ENCODE assay signal across 20 cellular contexts in genomic region chr6:5127106-5127687, GRCh38. TPM values are rescaled to one million over a fixed set of nuclear protein-coding genes. Genes with fewer than 3 reads are reported as not detected.
A peak's percentile ranks its signal among the peaks of the same experiment; 100 is the strongest.
DNase-seq lines count a peak whose midpoint lies in the region; ATAC-seq, FAIRE-seq and TF ChIP-seq lines count a peak whose summit lies in the region.
"Had no signal": no experiment of that assay in that cellular context is flagged by ENCODE, and none has a peak within 500 bp of the region (broad histone marks: within the 10 kb centered on the region; RNA-seq: fewer than 3 reads in every experiment).

No MANE protein-coding gene starts in this region.

- TF ChIP-seq CTCF in HepG2 (CRISPR knock-in tag; IDR thresholded peaks at IDR 0.05) = no peak
- TF ChIP-seq CTCF in right lobe of liver (IDR thresholded peaks at IDR 0.05) = no peak
- TF ChIP-seq CTCF in K562 (IDR thresholded peaks at IDR 0.05 in 2 of 3, conservative IDR thresholded peaks at IDR 0.05 in 1 of 3; ENCODE audit: insufficient read depth in 2 of 3, low read depth in 1 of 3, low read length in 3 of 3) = no peak
- TF ChIP-seq CTCF in CD4-positive, alpha-beta T cell (IDR thresholded peaks at IDR 0.05) = no peak

- no peak for FAIRE-seq in HepG2 (lab: Jason Lieb, UNC)
- FAIRE-seq in K562 (lab: Jason Lieb, UNC) = no peak
- FAIRE-seq: A204.1, G401.6, GM12892 had no signal

- H4K20me1 ChIP-seq in HepG2 (ENCODE audit: insufficient read depth, low read length) = no peaks in the 10 kb centered on the region
- H4K20me1 ChIP-seq in K562 (replicated peaks; ENCODE audit: control insufficient read depth, insufficient read depth, low read length) = 0 out of 2 replicates have a peak, but pooled peaks cover 6% of the 10 kb centered on the region

- no peaks in the 10 kb centered on the region for H3K9me3 Mint-ChIP-seq in CD4-positive, alpha-beta T cell
- H3K9me3 Mint-ChIP-seq: CD8-positive, alpha-beta T cell; H9 had no signal

- no peaks in the 10 kb centered on the region for H3K9me3 ChIP-seq in HepG2 (ENCODE audit: low read length)
- H3K9me3 ChIP-seq in right lobe of liver = no peaks in the 10 kb centered on the region
- no peaks in the 10 kb centered on the region for H3K9me3 ChIP-seq in K562 (replicated peaks; ENCODE audit: control insufficient read depth, insufficient read depth, low read depth, low read length)
- peaks cover 3% of the 10 kb centered on the region for H3K9me3 ChIP-seq in trophoblast cell (ENCODE audit: insufficient read depth, low read depth, low read length)
- no peaks in the 10 kb centered on the region for H3K9me3 ChIP-seq in CD4-positive, alpha-beta T cell (ENCODE audit: control insufficient read depth, low read length)
- H3K9me3 ChIP-seq: Caco-2 had no signal

- no peak overlapping the region for H4K8ac ChIP-seq in trophoblast cell (ENCODE audit: low read depth, low read length)

- H3K27ac Mint-ChIP-seq in CD4-positive, alpha-beta T cell = no peak overlapping the region
- H3K27ac Mint-ChIP-seq: B cell; CD8-positive, alpha-beta T cell; H9 had no signal

- H3K79me2 ChIP-seq in HepG2 (ENCODE audit: insufficient read depth, low read length) = no peaks in the 10 kb centered on the region
- no peaks in the 10 kb centered on the region for H3K79me2 ChIP-seq in K562 (ENCODE audit: control insufficient read depth, insufficient read depth, low read length)
- no peaks in the 10 kb centered on the region for H3K79me2 ChIP-seq in trophoblast cell (ENCODE audit: control insufficient read depth, insufficient read depth, low read length, poor library complexity)

- TF ChIP-seq EP300 in HepG2 (IDR thresholded peaks at IDR 0.05; ENCODE audit: low read depth in 2 of 2, low read length in 2 of 2) (no peak), HepG2 (CRISPR knock-in tag; IDR thresholded peaks at IDR 0.05; ENCODE audit: borderline replicate concordance) (no peak), K562 (IDR thresholded peaks at IDR 0.05; ENCODE audit: low read length) (no peak)

- H4K91ac ChIP-seq in trophoblast cell (ENCODE audit: low read depth, low read length) = no peak overlapping the region

- CTCF ChIA-PET in HepG2 (lab: Yijun Ruan, JAX; ENCODE audit: low intra/inter-chr PET ratio, low total read pairs) (no interaction called here), K562 (lab: Yijun Ruan, JAX; ENCODE audit: low intra/inter-chr PET ratio) (no interaction called here)
- CTCF ChIA-PET in CD4-positive, alpha-beta T cell (lab: Charles Lee) = no interaction called here

- H3K36me3 Mint-ChIP-seq in CD4-positive, alpha-beta T cell (ENCODE audit: low read depth) = no peaks in the 10 kb centered on the region
- H3K36me3 Mint-ChIP-seq: CD8-positive, alpha-beta T cell had no signal

- H4K12ac ChIP-seq in trophoblast cell (ENCODE audit: low read depth, low read length) = no peak overlapping the region

- H2BK120ac ChIP-seq in trophoblast cell (ENCODE audit: insufficient read depth, low read length, poor library complexity) = no peak overlapping the region

- H2BK5ac ChIP-seq in trophoblast cell (ENCODE audit: low read depth, low read length, poor library complexity) = no peak overlapping the region

- H3K4me3 Mint-ChIP-seq in CD4-positive, alpha-beta T cell = no peak overlapping the region
- H3K4me3 Mint-ChIP-seq: B cell; CD8-positive, alpha-beta T cell; H9 had no signal

- H3K27ac ChIP-seq in HepG2 (ENCODE audit: extremely low read length, insufficient read depth, low read length) (no peak overlapping the region), right lobe of liver (no peak overlapping the region), K562 (ENCODE audit: extremely low read depth, low read depth, low read length) (no peak overlapping the region), trophoblast cell (ENCODE audit: low read depth, low read length) (no peak overlapping the region)
- no peak overlapping the region for H3K27ac ChIP-seq in CD4-positive, alpha-beta T cell (ENCODE audit: low read depth, low read length)
- H3K27ac ChIP-seq: 22Rv1, GM23248 had no signal

- intact Hi-C loops in HepG2 (cut with micrococcal nuclease; ENCODE audit: unreplicated experiment) = no loop called here
- intact Hi-C loops in right lobe of liver (cut with DNase I) = no loop called here
- intact Hi-C loops in K562 (cut with micrococcal nuclease) = no loop called here
- intact Hi-C loops in CD4-positive, alpha-beta T cell (cut with DNase I, micrococcal nuclease) = no loop called here

- H3K4me3 ChIP-seq in HepG2 (replicated peaks in 1 of 3; ENCODE audit: insufficient read depth in 1 of 3, low read depth in 2 of 3, low read length in 3 of 3) (no peak overlapping the region), right lobe of liver (no peak overlapping the region), K562 (no peak overlapping the region), trophoblast cell (ENCODE audit: low read depth, low read length) (no peak overlapping the region)
- H3K4me3 ChIP-seq: GM23248 had no signal

- H3K23ac ChIP-seq in trophoblast cell (ENCODE audit: low read length) = no peak overlapping the region

- H3K9me1 ChIP-seq in K562 (ENCODE audit: control insufficient read depth, insufficient read depth, low read length) = peaks cover 2% of the 10 kb centered on the region

- H3K18ac ChIP-seq in trophoblast cell (ENCODE audit: low read length) = no peak overlapping the region

- H3K27me3 ChIP-seq in HepG2 (ENCODE audit: control insufficient read depth in 1 of 2, insufficient read depth in 2 of 2, low read length in 2 of 2) = no peaks in the 10 kb centered on the region
- H3K27me3 ChIP-seq in right lobe of liver = no peaks in the 10 kb centered on the region
- no peaks in the 10 kb centered on the region for H3K27me3 ChIP-seq in K562 (ENCODE audit: control insufficient read depth in 2 of 2, insufficient read depth in 2 of 2, low read length in 2 of 2)
- no peaks in the 10 kb centered on the region for H3K27me3 ChIP-seq in trophoblast cell (ENCODE audit: insufficient read depth, low read length)
- H3K27me3 ChIP-seq in CD4-positive, alpha-beta T cell (ENCODE audit: control insufficient read depth, insufficient read depth, low read length) = no peaks in the 10 kb centered on the region

- in situ Hi-C loops in HepG2 (cut with HindIII; ENCODE audit: extremely low pct_ligation_motif_present, low pct_unique_long_range_greater_than_20kb) (no loop called here), K562 (cut with MboI) (loop anchor here (25.0 kb wide), 1 partner anchor 1410 kb away; no protein-coding TSS in a partner anchor)

- H3K36me3 ChIP-seq in HepG2 (replicated peaks in 1 of 2; ENCODE audit: control insufficient read depth in 1 of 2, insufficient read depth in 2 of 2, low read length in 2 of 2) (no peaks in the 10 kb centered on the region; a peak in 4 of 5 replicates), right lobe of liver (no peaks in the 10 kb centered on the region), K562 (ENCODE audit: control insufficient read depth, insufficient read depth, low read length) (no peaks in the 10 kb centered on the region), trophoblast cell (ENCODE audit: control insufficient read depth in 1 of 2, insufficient read depth in 2 of 2, low read length in 2 of 2) (no peaks in the 10 kb centered on the region)

- no peaks in the 10 kb centered on the region for H3K27me3 Mint-ChIP-seq in CD4-positive, alpha-beta T cell
- H3K27me3 Mint-ChIP-seq: B cell had no signal

- no peak overlapping the region for H3K14ac ChIP-seq in trophoblast cell (ENCODE audit: low read length)

- H3K9ac ChIP-seq in HepG2 (ENCODE audit: insufficient read depth, low read depth, low read length) = no peak overlapping the region
- no peak overlapping the region for H3K9ac ChIP-seq in K562 (ENCODE audit: insufficient read depth in 1 of 2, low read depth in 2 of 2, low read length in 2 of 2)
- H3K9ac ChIP-seq in trophoblast cell (ENCODE audit: low read length) = no peak overlapping the region
- H3K9ac ChIP-seq: GM23248 had no signal

- WGBS in HepG2 (ENCODE audit: low lambda C conversion rate) = 77% methylated on average over 8 of the region's 8 CpGs
- WGBS in right lobe of liver (ENCODE audit: insufficient coverage, low coverage, low lambda C conversion rate, missing lambda C conversion rate) = 88% methylated on average over 8 of the region's 8 CpGs
- 76% methylated on average over 8 of the region's 8 CpGs for WGBS in K562 (ENCODE audit: insufficient coverage, low coverage, missing lambda C conversion rate)
- no CpG with 5 or more reads among the region's 8 CpGs for WGBS in trophoblast cell (ENCODE audit: extremely low coverage, insufficient coverage, insufficient read length)

- peak overlapping the region; percentile 33 for H2BK12ac ChIP-seq in trophoblast cell (ENCODE audit: low read length)

- H2AK5ac ChIP-seq in trophoblast cell (ENCODE audit: low read length) = no peak overlapping the region

- BruUV-seq in HepG2 (replicated peaks; lab: Mats Ljungman, UMichigan) = no TSS peak
- BruUV-seq in K562 (replicated peaks; lab: Mats Ljungman, UMichigan) = no TSS peak

- no peak overlapping the region for H3K4me2 ChIP-seq in HepG2 (ENCODE audit: low read depth, low read length)
- H3K4me2 ChIP-seq in K562 (ENCODE audit: insufficient read depth, low read length) = no peak overlapping the region
- no peak overlapping the region for H3K4me2 ChIP-seq in trophoblast cell (ENCODE audit: low read length)

- H3K4me1 ChIP-seq in HepG2 (ENCODE audit: insufficient read depth, low read length) (peaks cover 32% of the 10 kb centered on the region), right lobe of liver (peaks cover 0 to 6% (median 2%) of the 10 kb centered on the region in 4 donors), K562 (replicated peaks in 1 of 2; ENCODE audit: control insufficient read depth in 2 of 2, insufficient read depth in 2 of 2, low read length in 2 of 2) (peaks cover 9 to 13% of the 10 kb centered on the region in 2 experiments; a peak in 4 of 5 replicates), trophoblast cell (ENCODE audit: control insufficient read depth in 1 of 2, insufficient read depth in 2 of 2, low read length in 2 of 2) (peaks cover 16 to 19% of the 10 kb centered on the region in 2 experiments)

- no peaks in the 10 kb centered on the region for H3K4me1 Mint-ChIP-seq in CD4-positive, alpha-beta T cell (ENCODE audit: low read depth)

- H3K79me1 ChIP-seq in trophoblast cell (ENCODE audit: low read length) = peaks cover 3% of the 10 kb centered on the region

- TF ChIP-seq POLR2A in HepG2 (IDR thresholded peaks at IDR 0.05; ENCODE audit: insufficient read depth in 1 of 2, low read depth in 2 of 2, low read length in 2 of 2) (no peak), right lobe of liver (IDR thresholded peaks at IDR 0.05) (no peak), K562 (conservative IDR thresholded peaks at IDR 0.05) (no peak)

- DNase-seq in HepG2 (ENCODE audit: low spot score) (no peak), right lobe of liver (no peak), K562 (ENCODE audit: extremely low read depth in 1 of 4, low spot score in 3 of 4) (no peak), trophoblast cell (no peak)
- no peak for DNase-seq in CD4-positive, alpha-beta T cell
- DNase-seq in effector CD8-positive, alpha-beta T cell (lab: John Stamatoyannopoulos, UW) = no peak
- DNase-seq: C1 segment of cervical spinal cord; Caco-2; CD8-positive, alpha-beta T cell; DMS153; DND-41; GM23248; H9 had no signal

- no peak overlapping the region for H3K4ac ChIP-seq in trophoblast cell (ENCODE audit: low read depth, low read length)

- TF ChIP-seq RAD21 in HepG2 (CRISPR knock-in tag; IDR thresholded peaks at IDR 0.05) (no peak), K562 (CRISPR knock-in tag; conservative IDR thresholded peaks at IDR 0.05 in 1 of 2, IDR thresholded peaks at IDR 0.05 in 1 of 2) (no peak)

- POLR2A ChIA-PET in HepG2 (lab: Yijun Ruan, JAX) = no interaction called here
- POLR2A ChIA-PET in K562 (lab: Yijun Ruan, JAX) = interaction anchor here (0.6 kb wide), 1 partner anchor 585 kb away, joined by 3 read pairs; no protein-coding TSS in a partner anchor
- POLR2A ChIA-PET in CD4-positive, alpha-beta T cell (lab: Charles Lee) = interaction anchor here (0.7 kb wide), 1 partner anchor 176 kb away, joined by 3 read pairs; no protein-coding TSS in a partner anchor

- ATAC-seq in HepG2 = no peak
- ATAC-seq in right lobe of liver = no peak
- ATAC-seq in K562 = no peak
- ATAC-seq in CD4-positive, alpha-beta T cell (ENCODE audit: poor library complexity) = no peak
- ATAC-seq: CD8-positive, alpha-beta T cell; HCT116 had no signal

- no peak overlapping the region for H2AFZ ChIP-seq in HepG2 (ENCODE audit: low read length)
- H2AFZ ChIP-seq in K562 (ENCODE audit: low read depth, low read length) = no peak overlapping the region
- H2AFZ ChIP-seq in trophoblast cell (ENCODE audit: insufficient read depth, low read length, poor library complexity) = no peak overlapping the region
- H2AFZ ChIP-seq: GM23248 had no signal

RNA-seq across cellular contexts. Expression of gene PPP1R3G, which starts 42.1 kb away (rescaled TPM):
- total RNA-seq in HepG2 (2016; rRNA removed; fragmentation: Illumina TruSeq; extraction: Trizol) (0.56 and 1.2 TPM in 2 replicates), right lobe of liver (under 1 TPM; 0.35 to 0.98 (median 0.52) TPM), K562 (2014; rRNA removed) (0.08 TPM in 1 of 2 replicates, not detected in the other), K562 (2014; rRNA removed; fragmentation: Illumina TruSeq; extraction: Trizol) (not detected in 2 replicates), K562 (2015; rRNA removed; fragmentation: Illumina TruSeq; extraction: Trizol) (not detected in 2 replicates), K562 (2021) (0.04 TPM in 2 replicates)
- total RNA-seq in HepG2 (2016; cell fraction: cytosol; rRNA removed; fragmentation: Illumina TruSeq; extraction: Trizol; ENCODE audit: low read depth) = 0.18 and 0.20 TPM in 2 replicates
- total RNA-seq in HepG2 (2016; cell fraction: insoluble cytoplasmic fraction; rRNA removed; fragmentation: Illumina TruSeq; extraction: Trizol) = 0.61 and 1.0 TPM in 2 replicates
- total RNA-seq in HepG2 (2016; cell fraction: membrane; rRNA removed; fragmentation: Illumina TruSeq; extraction: Trizol) = 0.52 and 0.74 TPM in 2 replicates
- 0.88 and 1.0 TPM in 2 replicates for total RNA-seq in HepG2 (2016; cell fraction: nucleus; rRNA removed; fragmentation: Illumina TruSeq; extraction: Trizol)
- polyA plus RNA-seq in HepG2 (2011; rRNA removed) (1.3 and 1.8 TPM in 2 replicates), K562 (2011; rRNA removed) (0.13 and 0.35 TPM in 2 replicates), K562 (2014; fragmentation: Illumina TruSeq; extraction: Trizol) (0.01 and 0.03 TPM in 2 replicates), K562 (2014; fragmentation: Nextera tagmentation; extraction: Ambion mirVana) (under 1 TPM in 1 of 2 experiments, not detected in 1; 0.01 TPM), K562 (2014; rRNA removed) (0.01 TPM in 2 replicates)
- 1.5 and 1.9 TPM in 2 replicates for polyA plus RNA-seq in HepG2 (2011; cell fraction: cytosol; rRNA removed)
- 3.4 and 3.6 TPM in 2 replicates for polyA plus RNA-seq in HepG2 (2011; cell fraction: nucleus; rRNA removed)
- polyA plus RNA-seq in HepG2 (2012) = 2.0 and 2.2 TPM in 2 replicates
- 0.11 TPM in 2 replicates for polyA plus RNA-seq in HepG2 (2016; cell fraction: cytosol; fragmentation: Illumina TruSeq; extraction: Trizol; ENCODE audit: low read depth)
- polyA plus RNA-seq in HepG2 (2016; cell fraction: insoluble cytoplasmic fraction; fragmentation: Illumina TruSeq; extraction: Trizol; ENCODE audit: low read depth) = 0.44 and 0.60 TPM in 2 replicates
- 0.29 and 0.52 TPM in 2 replicates for polyA plus RNA-seq in HepG2 (2016; cell fraction: membrane; fragmentation: Illumina TruSeq; extraction: Trizol; ENCODE audit: low read depth)
- polyA plus RNA-seq in HepG2 (2016; cell fraction: nucleus; fragmentation: Illumina TruSeq; extraction: Trizol; ENCODE audit: insufficient read depth, low read depth) = 0.61 and 0.77 TPM in 2 replicates
- polyA minus RNA-seq in HepG2 (2011; rRNA and poly(A)+ RNA removed; ENCODE audit: low replicate concordance) = 0.14 and 3.0 TPM in 2 replicates
- 2.1 and 2.3 TPM in 2 replicates for polyA minus RNA-seq in HepG2 (2011; cell fraction: cytosol; rRNA and poly(A)+ RNA removed)
- 4.5 and 4.8 TPM in 2 replicates for polyA minus RNA-seq in HepG2 (2011; cell fraction: nucleus; rRNA and poly(A)+ RNA removed)
- 0.37 TPM in 1 of 2 replicates, not detected in the other for total RNA-seq in K562 (2011; cell fraction: chromatin; rRNA removed; ENCODE audit: low replicate concordance)
- 0.50 and 0.53 TPM in 2 replicates for total RNA-seq in K562 (2011; cell fraction: nucleolus; rRNA removed)
- 0.29 and 0.46 TPM in 2 replicates for total RNA-seq in K562 (2011; cell fraction: nucleoplasm; rRNA removed)
- polyA plus RNA-seq in K562 (2011; cell fraction: cytosol; rRNA removed) = 0.35 and 0.51 TPM in 2 replicates
- 0.17 and 0.28 TPM in 2 replicates for polyA plus RNA-seq in K562 (2011; cell fraction: nucleus; rRNA removed)
- 0.21 TPM in 2 replicates for polyA plus RNA-seq in K562 (2012)
- polyA minus RNA-seq in K562 (2011; rRNA and poly(A)+ RNA removed) = 0.21 and 0.27 TPM in 2 replicates
- 0.38 and 1.2 TPM in 2 replicates for polyA minus RNA-seq in K562 (2011; cell fraction: cytosol; rRNA and poly(A)+ RNA removed)
- polyA minus RNA-seq in K562 (2011; cell fraction: nucleus; rRNA and poly(A)+ RNA removed) = 0.27 and 1.00 TPM in 2 replicates
- 0.40 and 0.41 TPM in 2 replicates for polyA plus RNA-seq in trophoblast cell (2013)
- not detected for total RNA-seq in CD4-positive, alpha-beta T cell
- total RNA-seq: CD8-positive, alpha-beta T cell; H4; H9 had no signal

Comparison
In these comparisons a context has a peak if more than half of its experiments do, and no peak if none do; other contexts are left out.
1. Of the 241 proteins assayed by ChIP-seq in both HepG2 and K562: peak only in HepG2: none; only in K562: CEBPG; in both: CEBPB; in neither: 239.